ENCODE assay signal across 23 cellular contexts in the genomic region with DNA sequence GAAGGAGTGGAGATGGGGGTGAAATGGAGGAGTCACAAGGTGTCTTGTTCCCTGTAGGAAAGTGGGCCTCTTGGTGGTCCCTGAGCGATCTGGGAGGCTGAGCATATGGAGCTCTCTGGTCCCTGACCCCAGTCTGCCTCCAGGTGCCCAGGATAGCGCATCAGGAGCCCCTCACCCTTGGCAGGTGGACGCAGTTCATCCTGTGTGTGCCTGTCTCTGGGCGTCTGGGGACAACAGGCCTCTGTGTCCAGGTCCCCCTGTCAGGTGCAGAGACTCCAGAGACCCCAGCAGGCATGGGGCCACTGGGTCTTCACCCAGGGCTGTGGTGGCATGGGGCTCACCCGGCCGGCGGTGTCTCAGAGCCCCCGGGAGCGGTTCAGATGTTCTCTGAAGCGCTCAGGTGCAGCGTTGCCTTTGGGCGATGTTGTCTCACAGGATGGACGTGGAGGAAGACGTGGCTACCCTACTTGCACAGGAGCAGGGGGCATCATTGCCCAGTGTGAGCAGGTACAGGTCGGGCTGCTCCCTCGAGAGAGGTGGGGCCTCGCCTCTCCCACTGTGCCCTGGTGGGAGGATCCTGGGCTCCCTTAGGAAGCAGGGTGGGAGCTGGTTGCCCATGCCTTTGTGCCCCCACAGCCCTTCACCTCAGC.
"Had no signal": no experiment of that assay in that cellular context is flagged by ENCODE, and none has a peak within 500 bp of the region (broad histone marks: within the 10 kb centered on the region; RNA-seq: fewer than 3 reads in every experiment).

No MANE protein-coding gene starts in this region.

- H3K79me2 ChIP-seq: parathyroid adenoma had no signal

- H3K9me3 Mint-ChIP-seq: activated CD4-positive, alpha-beta memory T cell treated with anti-CD3 and anti-CD28 coated beads, Interleukin-2, amount 10 ng/mL, durations not matched to agents 7 days and 5 days; activated CD4-positive, alpha-beta T cell treated with anti-CD3 and anti-CD28 coated beads, Interleukin-2, amount 10 ng/mL, durations not matched to agents 7 days and 5 days; effector memory CD8-positive, alpha-beta T cell had no signal

- H3K4me3 ChIP-seq: ascending aorta, cardiac muscle cell, right atrium auricular region, thoracic aorta, uterus had no signal

- H3K4me3 Mint-ChIP-seq: activated CD4-positive, alpha-beta memory T cell treated with anti-CD3 and anti-CD28 coated beads, Interleukin-2, amount 10 ng/mL, durations not matched to agents 7 days and 5 days; activated CD4-positive, alpha-beta T cell treated with anti-CD3 and anti-CD28 coated beads, Interleukin-2, amount 10 ng/mL, durations not matched to agents 7 days and 5 days; activated naive CD8-positive, alpha-beta T cell; brain; effector memory CD8-positive, alpha-beta T cell; naive thymus-derived CD4-positive, alpha-beta T cell had no signal

- H3K9ac ChIP-seq: parathyroid adenoma had no signal

- H3K36me3 ChIP-seq: ascending aorta, cardiac muscle cell, right atrium auricular region, thoracic aorta, uterus had no signal

- H3K27ac ChIP-seq: ascending aorta, cardiac muscle cell, parathyroid adenoma, right atrium auricular region, thoracic aorta, uterus had no signal

- H2AFZ ChIP-seq: parathyroid adenoma had no signal

- H3K4me1 Mint-ChIP-seq: activated CD4-positive, alpha-beta memory T cell treated with anti-CD3 and anti-CD28 coated beads, Interleukin-2, amount 10 ng/mL, durations not matched to agents 7 days and 5 days; activated CD4-positive, alpha-beta T cell treated with anti-CD3 and anti-CD28 coated beads, Interleukin-2, amount 10 ng/mL, durations not matched to agents 7 days and 5 days; brain; naive thymus-derived CD4-positive, alpha-beta T cell had no signal

- DNase-seq: activated CD4-positive, alpha-beta memory T cell treated with anti-CD3 and anti-CD28 coated beads, Interleukin-2, amount 10 ng/mL, durations not matched to agents 7 days and 5 days; activated CD4-positive, alpha-beta T cell treated with anti-CD3 and anti-CD28 coated beads, Interleukin-2, amount 10 ng/mL, durations not matched to agents 7 days and 5 days; cortex of kidney; effector memory CD8-positive, alpha-beta T cell; hippocampal formation; left colon; midbrain; naive thymus-derived CD4-positive, alpha-beta T cell; nucleus accumbens; stimulated activated CD4-positive, alpha-beta T cell treated with anti-CD3 and anti-CD28 coated beads, Interleukin-12 subunit alpha, Interleukin-12 subunit beta, amount 100 ng/mL, for 4 hours; stimulated activated CD4-positive, alpha-beta T cell treated with anti-CD3 and anti-CD28 coated beads, Interleukin-4, amount 100 ng/mL, for 1 hour; stimulated activated naive CD8-positive, alpha-beta T cell treated with anti-CD3 and anti-CD28 coated beads, Interleukin-15, Interleukin-2, amounts not matched to agents 100 U/mL and 50 U/mL, for 24 hours; trophoblast cell; uterus had no signal

- H3K9me3 ChIP-seq: ascending aorta, right atrium auricular region, thoracic aorta, uterus had no signal

- H3K4me1 ChIP-seq: ascending aorta, parathyroid adenoma, right atrium auricular region, uterus had no signal

- H3K27me3 Mint-ChIP-seq: activated CD4-positive, alpha-beta memory T cell treated with anti-CD3 and anti-CD28 coated beads, Interleukin-2, amount 10 ng/mL, durations not matched to agents 7 days and 5 days; activated CD4-positive, alpha-beta T cell treated with anti-CD3 and anti-CD28 coated beads, Interleukin-2, amount 10 ng/mL, durations not matched to agents 7 days and 5 days; activated naive CD8-positive, alpha-beta T cell; naive thymus-derived CD4-positive, alpha-beta T cell had no signal

- ATAC-seq: effector memory CD8-positive, alpha-beta T cell; left colon; naive thymus-derived CD4-positive, alpha-beta T cell; stimulated activated naive CD8-positive, alpha-beta T cell treated with anti-CD3 and anti-CD28 coated beads, Interleukin-15, Interleukin-2, amounts not matched to agents 100 U/mL and 50 U/mL, for 24 hours had no signal

- H3K27ac Mint-ChIP-seq: activated CD4-positive, alpha-beta memory T cell treated with anti-CD3 and anti-CD28 coated beads, Interleukin-2, amount 10 ng/mL, durations not matched to agents 7 days and 5 days; activated CD4-positive, alpha-beta T cell treated with anti-CD3 and anti-CD28 coated beads, Interleukin-2, amount 10 ng/mL, durations not matched to agents 7 days and 5 days; activated naive CD8-positive, alpha-beta T cell; brain; naive thymus-derived CD4-positive, alpha-beta T cell had no signal

- H3K36me3 Mint-ChIP-seq: activated naive CD8-positive, alpha-beta T cell; brain; naive thymus-derived CD4-positive, alpha-beta T cell had no signal

- H3K27me3 ChIP-seq: ascending aorta, cardiac muscle cell, right atrium auricular region, uterus had no signal

- FAIRE-seq: endothelial cell of umbilical vein, keratinocyte had no signal
